Comparison of ENCODE assay signal across 1 cellular context in genomic region chr6:26743157-26743821, GRCh38.
A peak's percentile ranks its signal among the peaks of the same experiment; 100 is the strongest.
TF ChIP-seq lines count a peak whose summit lies in the region.

No MANE protein-coding gene starts in this region.

TF ChIP-seq in K562, 482 proteins besides CTCF, POLR2A, EP300 and RAD21 (continued from another document):
- TF ChIP-seq L3MBTL2 (IDR thresholded peaks at IDR 0.05) (peak; percentile 60), CTBP1 (IDR thresholded peaks at IDR 0.05; ENCODE audit: borderline replicate concordance) (peak; percentile 59; the same call in 1 of the 2 replicates), BDP1 (IDR thresholded peaks at IDR 0.05; ENCODE audit: insufficient read depth, insufficient read length) (peak; percentile 35), ATF7 (IDR thresholded peaks at IDR 0.05) (peak; percentile 57; the same call in 1 of the 2 replicates), RUNX1 (IDR thresholded peaks at IDR 0.05; ENCODE audit: low read depth) (no peak), NFE2 (IDR thresholded peaks at IDR 0.05; ENCODE audit: low read depth) (no peak), ZNF398 (CRISPR knock-in tag; IDR thresholded peaks at IDR 0.05) (no peak), MTA3 (IDR thresholded peaks at IDR 0.05; ENCODE audit: borderline replicate concordance) (0 out of 2 replicates have a peak, but pooled peaks have one; percentile 37), BCOR (IDR thresholded peaks at IDR 0.05) (peak; percentile 31; the same call in 1 of the 2 replicates)
TF ChIP-seq in K562: peak in this region for 31.
